Comparison of ENCODE assay signal across 19 cellular contexts in the genomic region with DNA sequence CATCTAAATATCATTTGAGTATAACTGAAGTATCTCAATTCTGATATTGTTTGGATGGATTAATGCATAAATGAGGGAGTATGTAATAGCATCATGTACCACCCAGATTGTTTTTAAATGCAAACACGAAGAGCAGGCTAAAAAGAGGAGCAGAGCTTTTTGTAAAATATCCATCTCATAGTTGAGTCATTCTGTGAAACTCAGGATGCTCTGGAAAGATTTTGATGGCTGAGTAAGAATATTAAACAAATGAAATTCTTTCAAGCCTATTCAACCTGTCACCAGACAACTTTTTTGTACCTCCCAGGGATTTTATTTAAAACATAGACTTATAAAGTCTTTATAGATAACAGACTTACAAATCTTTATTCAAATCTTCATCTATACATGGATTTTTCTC.
"Had no signal": no experiment of that assay in that cellular context is flagged by ENCODE, and none has a peak within 500 bp of the region (broad histone marks: within the 10 kb centered on the region; RNA-seq: fewer than 3 reads in every experiment).

No MANE protein-coding gene starts in this region.

- H3K4me3 ChIP-seq: colonic mucosa, heart left ventricle, left lung, psoas muscle, thoracic aorta had no signal

- H3K27me3 ChIP-seq: colonic mucosa, heart left ventricle, left lung had no signal

- H3K9me3 Mint-ChIP-seq: activated T-cell treated with anti-CD3 and anti-CD28 coated beads, Interleukin-2, amount 50 U/mL, for 4 hours; stimulated activated naive CD8-positive, alpha-beta T cell treated with anti-CD3 and anti-CD28 coated beads, Interleukin-15, amount 100 ng/mL, for 72 hours; T-helper 2 cell treated with Interferon-gamma antibody and Interleukin-4, amounts not matched to agents 5 μg/mL and 100 μg/mL, for 36 hours had no signal

- H3K27me3 Mint-ChIP-seq: activated naive CD8-positive, alpha-beta T cell had no signal

- DNase-seq: activated gamma-delta T cell; activated T-cell treated with anti-CD3 and anti-CD28 coated beads, Interleukin-2, amount 50 U/mL, for 4 hours; colonic mucosa; effector memory CD4-positive, alpha-beta T cell; erythroblast; foreskin melanocyte; heart left ventricle; islet precursor cell; left lung; natural killer cell; occipital lobe; psoas muscle; stimulated activated CD4-positive, alpha-beta T cell treated with anti-CD3 and anti-CD28 coated beads, Interleukin-4, amount 100 ng/mL, for 24 hours; stimulated activated naive CD8-positive, alpha-beta T cell treated with anti-CD3 and anti-CD28 coated beads, Interleukin-15, amount 100 ng/mL, for 72 hours; SW 1271 had no signal

- H3K27ac ChIP-seq: colonic mucosa, heart left ventricle, left lung, psoas muscle, thoracic aorta had no signal

- H3K36me3 ChIP-seq: colonic mucosa, heart left ventricle, left lung, thoracic aorta had no signal

- H3K36me3 Mint-ChIP-seq: activated naive CD8-positive, alpha-beta T cell; natural killer cell had no signal

- ATAC-seq: activated CD4-positive, CD25-positive, alpha-beta regulatory T cell treated with anti-CD3 and anti-CD28 coated beads, Interleukin-2, amount 50 U/mL, for 24 hours; activated T-cell treated with anti-CD3 and anti-CD28 coated beads, Interleukin-2, amount 50 U/mL, for 4 hours; heart left ventricle; left lung; natural killer cell; psoas muscle; stimulated activated naive CD8-positive, alpha-beta T cell treated with anti-CD3 and anti-CD28 coated beads, Interleukin-15, amount 100 ng/mL, for 72 hours had no signal

- H3K4me1 Mint-ChIP-seq: natural killer cell; stimulated activated naive CD8-positive, alpha-beta T cell treated with anti-CD3 and anti-CD28 coated beads, Interleukin-15, amount 100 ng/mL, for 72 hours had no signal

- H3K9me3 ChIP-seq: colonic mucosa, heart left ventricle, left lung, psoas muscle, thoracic aorta had no signal

- H3K27ac Mint-ChIP-seq: activated naive CD8-positive, alpha-beta T cell; natural killer cell; stimulated activated naive CD8-positive, alpha-beta T cell treated with anti-CD3 and anti-CD28 coated beads, Interleukin-15, amount 100 ng/mL, for 72 hours; T-helper 2 cell treated with Interferon-gamma antibody and Interleukin-4, amounts not matched to agents 5 μg/mL and 100 μg/mL, for 36 hours had no signal

- H3K4me1 ChIP-seq: colonic mucosa, heart left ventricle, left lung, psoas muscle had no signal

- H3K4me3 Mint-ChIP-seq: activated naive CD8-positive, alpha-beta T cell; activated T-cell treated with anti-CD3 and anti-CD28 coated beads, Interleukin-2, amount 50 U/mL, for 4 hours; natural killer cell; stimulated activated naive CD8-positive, alpha-beta T cell treated with anti-CD3 and anti-CD28 coated beads, Interleukin-15, amount 100 ng/mL, for 72 hours; T-helper 2 cell treated with Interferon-gamma antibody and Interleukin-4, amounts not matched to agents 5 μg/mL and 100 μg/mL, for 36 hours had no signal
